ENCODE assay signal across 8 cellular contexts in the genomic region with DNA sequence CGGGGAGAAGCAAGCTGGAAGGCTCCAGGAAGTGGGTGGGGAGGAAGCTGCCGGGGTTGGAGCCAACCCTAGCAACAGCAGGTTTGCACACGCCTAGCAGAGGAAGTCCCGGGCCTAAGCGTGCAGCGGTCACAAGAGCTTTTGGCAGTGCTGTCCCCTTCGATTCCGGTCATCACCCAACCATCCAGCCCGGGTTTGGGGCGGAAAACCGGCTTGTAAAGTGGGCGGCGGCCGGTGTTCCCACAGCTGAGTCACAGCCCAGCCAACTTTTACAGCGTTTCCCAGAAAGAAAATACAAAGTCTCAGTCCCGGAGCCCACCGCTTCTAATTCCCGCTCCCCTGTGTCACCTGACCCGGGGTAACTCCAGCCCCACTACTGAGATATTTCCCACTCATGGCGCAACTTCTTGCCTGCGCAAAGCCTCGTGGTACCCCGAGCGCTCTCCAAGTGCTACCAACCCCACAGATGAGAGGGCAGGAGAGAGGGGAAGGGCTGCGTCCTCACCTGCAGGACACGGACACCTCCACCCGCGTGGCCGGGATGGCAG. TPM values are rescaled to one million over a fixed set of nuclear protein-coding genes. Genes with fewer than 3 reads are reported as not detected.
DNase-seq lines count a peak whose midpoint lies in the region; ATAC-seq and TF ChIP-seq lines count a peak whose summit lies in the region.

No MANE protein-coding gene starts in this region.

- TF ChIP-seq CTCF in osteocyte (IDR thresholded peaks at IDR 0.05): no peak

- H3K27ac Mint-ChIP-seq in activated naive CD4-positive, alpha-beta T cell treated with anti-CD3 and anti-CD28 coated beads, Interleukin-2, amount 50 U/mL, for 24 hours: peak overlapping the region; percentile 86
- H3K27ac Mint-ChIP-seq in osteocyte (ENCODE audit: unreplicated experiment): peak overlapping the region; percentile 96

- H3K36me3 Mint-ChIP-seq in activated naive CD4-positive, alpha-beta T cell treated with anti-CD3 and anti-CD28 coated beads, Interleukin-2, amount 50 U/mL, for 24 hours: no peaks in the 10 kb centered on the region
- H3K36me3 Mint-ChIP-seq in osteocyte (ENCODE audit: unreplicated experiment): no peaks in the 10 kb centered on the region

- ATAC-seq in GM18873 (IDR thresholded peaks at IDR 0.05; ENCODE audit: low FRiP score, unreplicated experiment): peak; percentile 63
- ATAC-seq in HG03064 (IDR thresholded peaks at IDR 0.05; ENCODE audit: low read depth, unreplicated experiment): peak; percentile 61

- H3K4me1 Mint-ChIP-seq in activated naive CD4-positive, alpha-beta T cell treated with anti-CD3 and anti-CD28 coated beads, Interleukin-2, amount 50 U/mL, for 24 hours: peaks cover 33% of the 10 kb centered on the region
- H3K4me1 Mint-ChIP-seq in osteocyte (ENCODE audit: unreplicated experiment): peaks cover 21% of the 10 kb centered on the region

- DNase-seq in A172 (ENCODE audit: low spot score) (peak; percentile 78), RPMI8226 (peak; percentile 85), head of caudate nucleus (peak in 41 of 42 donors; percentile 7 to 84 (median 47)), osteocyte (ENCODE audit: extremely low spot score, unreplicated experiment) (peak; percentile 85), superior temporal gyrus (ENCODE audit: extremely low spot score) (no peak)

- H3K4me3 Mint-ChIP-seq in activated naive CD4-positive, alpha-beta T cell treated with anti-CD3 and anti-CD28 coated beads, Interleukin-2, amount 50 U/mL, for 24 hours: peak overlapping the region; percentile 81
- peak overlapping the region; percentile 96 for H3K4me3 Mint-ChIP-seq in osteocyte (ENCODE audit: unreplicated experiment)

- intact Hi-C loops in head of caudate nucleus (cut with DNase I): loop anchor here (10.0 kb wide), 1 partner anchor 580 kb away; no protein-coding TSS in a partner anchor

- H3K9me3 Mint-ChIP-seq in activated naive CD4-positive, alpha-beta T cell treated with anti-CD3 and anti-CD28 coated beads, Interleukin-2, amount 50 U/mL, for 24 hours: no peaks in the 10 kb centered on the region
- H3K9me3 Mint-ChIP-seq in osteocyte (ENCODE audit: unreplicated experiment): no peaks in the 10 kb centered on the region

- peaks cover 10% of the 10 kb centered on the region for H3K27me3 Mint-ChIP-seq in activated naive CD4-positive, alpha-beta T cell treated with anti-CD3 and anti-CD28 coated beads, Interleukin-2, amount 50 U/mL, for 24 hours
- peaks cover 13% of the 10 kb centered on the region for H3K27me3 Mint-ChIP-seq in osteocyte (ENCODE audit: unreplicated experiment)

RNA-seq across cellular contexts. Expression of gene CPNE8, which starts 0.4 kb away (rescaled TPM):
- total RNA-seq in A172 (2014; rRNA removed; shearing (Covaris generic)): 0.09 and 0.48 TPM in 2 replicates
- 8.7 and 11.1 TPM in 2 replicates for total RNA-seq in osteocyte
